Comparison of ENCODE assay signal across 28 cellular contexts in the genomic region with DNA sequence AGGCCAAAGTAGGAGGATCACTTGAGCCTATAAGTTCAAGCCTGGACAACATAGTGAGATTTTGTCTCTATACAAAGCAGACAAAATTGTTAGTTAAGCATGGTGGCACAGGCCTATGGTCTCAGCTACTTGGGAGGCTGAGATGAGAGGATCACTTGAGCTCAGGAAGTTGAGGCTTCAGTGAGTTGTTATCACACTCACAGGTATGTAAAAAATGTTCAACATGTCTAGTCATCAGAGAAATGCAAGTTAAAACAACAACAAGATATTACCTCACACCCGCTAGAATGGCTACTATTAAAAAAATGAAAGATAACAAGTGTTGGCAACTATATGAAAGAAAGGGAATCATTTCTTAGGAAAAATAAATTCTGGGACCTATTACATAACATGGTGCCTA.
"Had no signal": no experiment of that assay in that cellular context is flagged by ENCODE, and none has a peak within 500 bp of the region (broad histone marks: within the 10 kb centered on the region; RNA-seq: fewer than 3 reads in every experiment).

No MANE protein-coding gene starts in this region.

- ATAC-seq: natural killer cell; psoas muscle; right cardiac atrium; right lobe of liver; stimulated activated effector memory CD8-positive, alpha-beta T cell treated with anti-CD3 and anti-CD28 coated beads, Interleukin-12 subunit alpha, Interleukin-12 subunit beta, amount 100 ng/mL, for 72 hours; stimulated activated naive B cell treated with anti-CD40 and anti-IgM and Interleukin-4, amounts not matched to agents 10 μg/mL and 1 μg/mL and 100 μg/mL, for 72 hours; upper lobe of right lung had no signal

- H3K27me3 Mint-ChIP-seq: progenitor cell of endocrine pancreas; stimulated activated naive B cell treated with anti-CD40 and anti-IgM and Interleukin-4, amounts not matched to agents 10 μg/mL and 1 μg/mL and 100 μg/mL, for 72 hours; type B pancreatic cell had no signal

- H3K4me1 Mint-ChIP-seq: natural killer cell; nephron; neural progenitor cell; stimulated activated effector memory CD8-positive, alpha-beta T cell treated with anti-CD3 and anti-CD28 coated beads, Interleukin-12 subunit alpha, Interleukin-12 subunit beta, amount 100 ng/mL, for 72 hours; stimulated activated naive B cell treated with anti-CD40 and anti-IgM and Interleukin-4, amounts not matched to agents 10 μg/mL and 1 μg/mL and 100 μg/mL, for 72 hours had no signal

- H3K27ac Mint-ChIP-seq: natural killer cell; nephron; neural progenitor cell; progenitor cell of endocrine pancreas; stimulated activated effector memory CD8-positive, alpha-beta T cell treated with anti-CD3 and anti-CD28 coated beads, Interleukin-12 subunit alpha, Interleukin-12 subunit beta, amount 100 ng/mL, for 72 hours; stimulated activated naive B cell treated with anti-CD40 and anti-IgM and Interleukin-4, amounts not matched to agents 10 μg/mL and 1 μg/mL and 100 μg/mL, for 72 hours; stimulated activated naive CD8-positive, alpha-beta T cell treated with anti-CD3 and anti-CD28 coated beads, Interleukin-15, Interleukin-2, amounts not matched to agents 100 ng/mL and 50 ng/mL, for 24 hours; type B pancreatic cell had no signal

- H3K27me3 ChIP-seq: neural progenitor cell, ovary, right lobe of liver, sigmoid colon, stomach, thyroid gland, tibial nerve, upper lobe of right lung, uterus had no signal

- H3K9me3 Mint-ChIP-seq: neural progenitor cell, type B pancreatic cell had no signal

- H3K4me1 ChIP-seq: neural progenitor cell, parathyroid adenoma, psoas muscle, right lobe of liver, sigmoid colon, stomach, thyroid gland, tibial nerve, upper lobe of right lung, uterus had no signal

- H3K27ac ChIP-seq: neural progenitor cell, ovary, parathyroid adenoma, psoas muscle, right lobe of liver, sigmoid colon, stomach, thoracic aorta, thyroid gland, tibial nerve, upper lobe of right lung, uterus had no signal

- H3K4me3 Mint-ChIP-seq: natural killer cell; nephron; neural progenitor cell; stimulated activated effector memory CD8-positive, alpha-beta T cell treated with anti-CD3 and anti-CD28 coated beads, Interleukin-12 subunit alpha, Interleukin-12 subunit beta, amount 100 ng/mL, for 72 hours; stimulated activated naive B cell treated with anti-CD40 and anti-IgM and Interleukin-4, amounts not matched to agents 10 μg/mL and 1 μg/mL and 100 μg/mL, for 72 hours; stimulated activated naive CD8-positive, alpha-beta T cell treated with anti-CD3 and anti-CD28 coated beads, Interleukin-15, Interleukin-2, amounts not matched to agents 100 ng/mL and 50 ng/mL, for 24 hours; type B pancreatic cell had no signal

- DNase-seq: natural killer cell; occipital lobe; ovary; posterior cingulate gyrus; psoas muscle; right cardiac atrium; right lobe of liver; sigmoid colon; small intestine; stimulated activated CD4-positive, alpha-beta T cell treated with anti-CD3 and anti-CD28 coated beads, Interleukin-15, amount 100 ng/mL, for 24 hours; stimulated activated CD4-positive, alpha-beta T cell treated with anti-CD3 and anti-CD28 coated beads, Interleukin-2, amount 100 ng/mL, for 24 hours; stimulated activated CD4-positive, alpha-beta T cell treated with anti-CD3 and anti-CD28 coated beads, Interleukin-2, amount 100 ng/mL, for 48 hours; stimulated activated CD4-positive, alpha-beta T cell treated with anti-CD3 and anti-CD28 coated beads, Interleukin-4, amount 100 ng/mL, for 24 hours; stimulated activated naive B cell treated with anti-CD40 and anti-IgM and Interleukin-4, amounts not matched to agents 10 μg/mL and 1 μg/mL and 100 μg/mL, for 72 hours; stimulated activated naive CD4-positive, alpha-beta T cell treated with Interleukin-2 at 50 U/mL for 16 hours; stomach; thyroid gland; upper lobe of right lung; uterus had no signal

- H3K9me3 ChIP-seq: ovary, right lobe of liver, sigmoid colon, thyroid gland, uterus had no signal

- H3K36me3 ChIP-seq: neural progenitor cell, ovary, right lobe of liver, sigmoid colon, stomach, thoracic aorta, thyroid gland, tibial nerve, upper lobe of right lung, uterus had no signal

- FAIRE-seq: small intestine had no signal

- H3K4me3 ChIP-seq: neural progenitor cell, ovary, psoas muscle, right lobe of liver, sigmoid colon, stomach, thoracic aorta, thyroid gland, tibial nerve, upper lobe of right lung, uterus had no signal

- H3K36me3 Mint-ChIP-seq: neural progenitor cell; stimulated activated effector memory CD8-positive, alpha-beta T cell treated with anti-CD3 and anti-CD28 coated beads, Interleukin-12 subunit alpha, Interleukin-12 subunit beta, amount 100 ng/mL, for 72 hours; stimulated activated naive B cell treated with anti-CD40 and anti-IgM and Interleukin-4, amounts not matched to agents 10 μg/mL and 1 μg/mL and 100 μg/mL, for 72 hours; type B pancreatic cell had no signal
